ENCODE assay signal across 19 cellular contexts in the genomic region with DNA sequence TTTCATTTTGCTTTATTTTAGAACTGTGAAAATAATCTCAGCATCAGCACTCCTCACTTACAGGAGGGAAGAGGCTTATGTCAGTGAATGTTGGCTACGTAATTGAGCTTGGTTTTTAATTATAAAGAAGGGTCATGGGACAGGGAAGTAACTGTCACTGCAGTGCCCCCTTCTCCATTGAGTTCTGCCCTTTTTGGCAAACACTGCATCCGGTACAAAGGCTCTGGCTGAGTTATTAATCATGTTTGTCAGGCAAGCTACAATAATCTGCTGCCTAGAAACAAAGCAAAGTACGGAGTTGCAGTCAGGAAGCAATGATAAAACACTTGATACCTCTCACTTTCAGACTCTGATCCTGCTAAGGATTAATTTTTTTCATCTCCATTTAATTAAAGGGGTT.
A peak's percentile ranks its signal among the peaks of the same experiment; 100 is the strongest.
DNase-seq lines count a peak whose midpoint lies in the region; ATAC-seq, FAIRE-seq and TF ChIP-seq lines count a peak whose summit lies in the region.
"Had no signal": no experiment of that assay in that cellular context is flagged by ENCODE, and none has a peak within 500 bp of the region (broad histone marks: within the 10 kb centered on the region; RNA-seq: fewer than 3 reads in every experiment).

No MANE protein-coding gene starts in this region.

- no peaks in the 10 kb centered on the region for H3K36me3 ChIP-seq in body of pancreas (replicated peaks in 1 of 2; ENCODE audit: insufficient read depth in 1 of 2, low read depth in 2 of 2)
- H3K36me3 ChIP-seq: BLaER1 treated with 17β-estradiol and CSF1 and Interleukin-3, amounts not matched to agents 10 nM and 100 nM had no signal

- no peaks in the 10 kb centered on the region for H3K27me3 ChIP-seq in body of pancreas
- H3K27me3 ChIP-seq: BLaER1 treated with 17β-estradiol and CSF1 and Interleukin-3, amounts not matched to agents 10 nM and 100 nM had no signal

- TF ChIP-seq CTCF in body of pancreas (IDR thresholded peaks at IDR 0.05): no peak

- ATAC-seq in body of pancreas (peak; percentile 38), left lobe of liver (peak; percentile 29)
- ATAC-seq in effector memory CD8-positive, alpha-beta T cell (replicated peaks): no peak
- ATAC-seq: GM23338, K562, Panc1 had no signal

- no peaks in the 10 kb centered on the region for H3K36me3 Mint-ChIP-seq in effector memory CD8-positive, alpha-beta T cell (ENCODE audit: insufficient read depth)

- TF ChIP-seq POLR2A in body of pancreas (IDR thresholded peaks at IDR 0.05): no peak

- H3K4me3 ChIP-seq in body of pancreas: no peak overlapping the region
- H3K4me3 ChIP-seq: BLaER1 treated with 17β-estradiol and CSF1 and Interleukin-3, amounts not matched to agents 10 nM and 100 nM; GM23338; K562 had no signal

- H3K4me3 Mint-ChIP-seq in effector memory CD8-positive, alpha-beta T cell: no peak overlapping the region
- H3K4me3 Mint-ChIP-seq: GM23338 had no signal

- H3K27me3 Mint-ChIP-seq in effector memory CD8-positive, alpha-beta T cell: no peaks in the 10 kb centered on the region

- H3K27ac ChIP-seq in body of pancreas: no peak overlapping the region
- H3K27ac ChIP-seq: BLaER1 treated with 17β-estradiol and CSF1 and Interleukin-3, amounts not matched to agents 10 nM and 100 nM had no signal

- 14 to 18% methylated on average over 3 of the region's 3 CpGs for WGBS in body of pancreas, 2 donors

- peak; percentile 56 for DNase-seq in NCI-H82 (lab: John Stamatoyannopoulos, UW)
- DNase-seq in NCI-H82 treated with DMSO at 0.1 percent for 48 hours (lab: John Stamatoyannopoulos, UW; ENCODE audit: unreplicated experiment): no peak
- DNase-seq in body of pancreas: peak in 2 of 4 donors; percentile 9 to 22
- no peak for DNase-seq in left lobe of liver (ENCODE audit: low spot score)
- DNase-seq in urothelium cell line (ENCODE audit: low spot score): no peak
- DNase-seq in cardiac septum (ENCODE audit: low spot score): no peak
- no peak for DNase-seq in effector memory CD8-positive, alpha-beta T cell
- no peak for DNase-seq in stimulated activated CD4-positive, alpha-beta T cell treated with anti-CD3 and anti-CD28 coated beads, Interleukin-4, amount 100 ng/mL, for 24 hours
- DNase-seq: DMS 273 treated with DMSO at 0.1 percent for 48 hours, EL, NCI-H1436, NCI-H2029, NCI-H2227 treated with DMSO at 0.1 percent for 48 hours, NCI-H524 had no signal

- no peaks in the 10 kb centered on the region for H3K4me1 Mint-ChIP-seq in effector memory CD8-positive, alpha-beta T cell (ENCODE audit: low read depth in 2 of 2)

- H3K27ac Mint-ChIP-seq in effector memory CD8-positive, alpha-beta T cell: no peak overlapping the region

- H3K4me1 ChIP-seq in body of pancreas: no peaks in the 10 kb centered on the region
- H3K4me1 ChIP-seq: BLaER1 treated with 17β-estradiol and CSF1 and Interleukin-3, amounts not matched to agents 10 nM and 100 nM had no signal

- H3K9me3 Mint-ChIP-seq in effector memory CD8-positive, alpha-beta T cell: peaks cover 0 to 3% of the 10 kb centered on the region in 2 donors
- H3K9me3 Mint-ChIP-seq: GM23338 had no signal

- intact Hi-C loops in body of pancreas (cut with DNase I) (no loop called here), cardiac septum (cut with DNase I) (no loop called here)

- no peaks in the 10 kb centered on the region for H3K9me3 ChIP-seq in body of pancreas
- H3K9me3 ChIP-seq: BLaER1 treated with 17β-estradiol and CSF1 and Interleukin-3, amounts not matched to agents 10 nM and 100 nM had no signal

- peak; percentile 62 for FAIRE-seq in urothelium cell line (lab: Jason Lieb, UNC)
- FAIRE-seq: A204.1, K562 had no signal
